In the genomic region with DNA sequence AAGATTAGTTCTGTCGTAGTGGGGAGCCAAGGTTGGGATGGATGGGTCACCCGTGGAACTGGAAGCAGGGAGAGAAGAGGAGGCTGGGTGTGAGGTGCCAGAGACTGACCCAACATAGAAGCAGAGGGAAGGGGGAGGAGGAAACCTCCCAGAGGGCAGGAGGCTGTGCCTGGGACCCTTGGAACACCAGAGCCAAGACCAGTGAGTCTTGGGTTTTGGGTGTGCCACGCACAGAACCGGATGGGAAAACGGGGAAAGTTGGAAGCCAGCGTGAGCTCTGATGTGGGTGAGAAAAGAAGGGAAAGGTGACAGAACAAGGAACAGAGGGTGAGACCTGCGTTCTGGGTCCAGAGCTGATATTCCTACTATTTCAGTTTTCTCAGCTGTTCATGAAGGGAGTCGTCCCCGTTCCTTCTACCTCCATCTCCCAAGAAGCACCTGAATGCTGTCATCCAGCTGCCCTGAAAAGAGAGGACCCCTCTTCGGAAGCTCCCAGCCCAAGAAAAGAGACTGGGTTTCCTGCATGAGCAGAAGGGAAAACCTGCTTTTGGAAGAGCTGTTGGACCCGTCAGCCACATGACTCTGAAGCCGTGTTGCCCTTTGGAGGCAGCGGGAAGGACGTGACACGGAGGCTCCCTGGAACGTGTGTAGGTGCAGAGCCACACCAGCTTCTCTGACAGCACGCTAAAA, we compare ENCODE assay signal across 16 cellular contexts.
"Had no signal": no experiment of that assay in that cellular context is flagged by ENCODE, and none has a peak within 500 bp of the region (broad histone marks: within the 10 kb centered on the region; RNA-seq: fewer than 3 reads in every experiment).

No MANE protein-coding gene starts in this region.

- H3K27ac Mint-ChIP-seq: activated T-helper 2 cell treated with anti-CD3 and anti-CD28 coated beads, Interferon-gamma antibody, Interleukin-2, Interleukin-4, amounts not matched to agents 10 μg/mL and 5 μg/mL and 100 μg/mL, durations not matched to agents 14 hours and 24 hours and 36 hours had no signal

- H2AFZ ChIP-seq: hepatocyte had no signal

- ATAC-seq: left lung had no signal

- H3K9ac ChIP-seq: SK-N-SH had no signal

- H3K9me3 ChIP-seq: SK-N-SH had no signal

- H3K4me1 ChIP-seq: esophagus muscularis mucosa, left lung, right atrium auricular region had no signal

- H3K4me3 Mint-ChIP-seq: naive B cell had no signal

- H3K36me3 ChIP-seq: cardiac muscle cell, esophagus muscularis mucosa, left lung, right atrium auricular region, thoracic aorta had no signal

- FAIRE-seq: keratinocyte, small intestine, urothelium cell line had no signal

- H3K4me1 Mint-ChIP-seq: naive B cell had no signal

- H3K4me2 ChIP-seq: SK-N-SH had no signal

- H3K27me3 ChIP-seq: cardiac muscle cell, right atrium auricular region had no signal

- DNase-seq: activated CD4-positive, alpha-beta T cell treated with anti-CD3 and anti-CD28 coated beads, Interleukin-2, amount 50 U/mL, for 48 hours; activated naive CD4-positive, alpha-beta T cell treated with anti-CD3 and anti-CD28 coated beads, Interleukin-2, amount 50 U/mL, for 16 hours; left lung; mammary epithelial cell; naive B cell; SK-N-SH; small intestine had no signal

- H3K79me2 ChIP-seq: hepatocyte had no signal

- H3K27ac ChIP-seq: cardiac muscle cell, esophagus muscularis mucosa, hepatocyte, left lung, right atrium auricular region, thoracic aorta, VCaP had no signal

- H3K4me3 ChIP-seq: cardiac muscle cell, esophagus muscularis mucosa, hepatocyte, left lung, right atrium auricular region, thoracic aorta had no signal
